Comparison of ENCODE assay signal across 17 cellular contexts in genomic region chr5:148937239-148937638, GRCh38.
DNase-seq lines count a peak whose midpoint lies in the region; ATAC-seq and TF ChIP-seq lines count a peak whose summit lies in the region.
"Had no signal": no experiment of that assay in that cellular context is flagged by ENCODE, and none has a peak within 500 bp of the region (broad histone marks: within the 10 kb centered on the region; RNA-seq: fewer than 3 reads in every experiment).

No MANE protein-coding gene starts in this region.

- no peak overlapping the region for H3K4me2 ChIP-seq in PC-3 (ENCODE audit: low read length)
- H3K4me2 ChIP-seq: SK-N-SH had no signal

- intact Hi-C loops in PC-3 (cut with micrococcal nuclease): no loop called here
- intact Hi-C loops in psoas muscle (cut with DNase I): no loop called here

- TF ChIP-seq EP300 in suprapubic skin (IDR thresholded peaks at IDR 0.05): no peak

- TF ChIP-seq CTCF in PC-3 (conservative IDR thresholded peaks at IDR 0.05; ENCODE audit: low read depth, low read length): no peak
- TF ChIP-seq CTCF in psoas muscle (IDR thresholded peaks at IDR 0.05): no peak
- TF ChIP-seq CTCF in suprapubic skin (IDR thresholded peaks at IDR 0.05): no peak

- H3K27me3 ChIP-seq in PC-3 (ENCODE audit: low read length) (no peaks in the 10 kb centered on the region), psoas muscle (ENCODE audit: insufficient read depth in 3 of 3, low read length in 2 of 3) (no peaks in the 10 kb centered on the region), suprapubic skin (no peaks in the 10 kb centered on the region)

- DNase-seq in ELR (ENCODE audit: low read depth): peak; percentile 52
- peak; percentile 63 for DNase-seq in PC-3
- DNase-seq in psoas muscle: no peak
- DNase-seq in stimulated activated naive CD4-positive, alpha-beta T cell (lab: John Stamatoyannopoulos, UW): no peak
- DNase-seq in suprapubic skin (ENCODE audit: low spot score in 2 of 2): no peak
- DNase-seq: DMS 273 treated with DMSO at 0.1 percent for 48 hours, NCI-H1436, NCI-H2029, NCI-H2171, NCI-H446 treated with DMSO at 0.1 percent for 48 hours, NCI-H748 treated with DMSO at 0.1 percent for 48 hours, Right ventricle myocardium superior had no signal

- WGBS in psoas muscle, 3 donors: 21 to 31% (median 26%) methylated on average over 1 of the region's 1 CpG
- 50% methylated on average over 1 of the region's 1 CpG for WGBS in suprapubic skin

- POLR2A ChIA-PET in PC-3 (lab: Charles Lee; ENCODE audit: unreplicated experiment): no interaction called here

- H3K9me3 ChIP-seq in PC-3 (ENCODE audit: low read length) (peaks cover 10% of the 10 kb centered on the region), psoas muscle (no peaks in the 10 kb centered on the region), suprapubic skin (no peaks in the 10 kb centered on the region)
- H3K9me3 ChIP-seq: HAP-1, SK-N-SH had no signal

- no TSS peak for BruUV-seq in PC-3 (replicated peaks; lab: Mats Ljungman, UMichigan)

- H3K36me3 ChIP-seq in PC-3 (ENCODE audit: low read depth, low read length): peaks cover 4% of the 10 kb centered on the region; the same call in 1 of the 2 replicates
- no peaks in the 10 kb centered on the region for H3K36me3 ChIP-seq in psoas muscle (ENCODE audit: insufficient read depth in 1 of 2, low read depth in 1 of 2)
- H3K36me3 ChIP-seq in suprapubic skin: no peaks in the 10 kb centered on the region
- H3K36me3 ChIP-seq: HAP-1 had no signal

- H3K79me2 ChIP-seq in PC-3 (ENCODE audit: low read length): no peaks in the 10 kb centered on the region

- no peak overlapping the region for H3K27ac ChIP-seq in PC-3 (ENCODE audit: low read length)
- peak overlapping the region; percentile 59 for H3K27ac ChIP-seq in psoas muscle
- H3K27ac ChIP-seq in suprapubic skin: no peak overlapping the region
- H3K27ac ChIP-seq: C4-2B had no signal

- H3K4me3 ChIP-seq in PC-3 (ENCODE audit: low read length): no peak overlapping the region
- no peak overlapping the region for H3K4me3 ChIP-seq in psoas muscle
- H3K4me3 ChIP-seq in suprapubic skin: no peak overlapping the region
- H3K4me3 ChIP-seq: HAP-1 had no signal

- no peaks in the 10 kb centered on the region for H4K20me1 ChIP-seq in PC-3 (ENCODE audit: low read length)

- H3K9ac ChIP-seq in PC-3 (ENCODE audit: low read length): no peak overlapping the region
- H3K9ac ChIP-seq: SK-N-SH had no signal

- H3K4me1 ChIP-seq in PC-3 (ENCODE audit: insufficient read depth, low read length) (peaks cover 23% of the 10 kb centered on the region), psoas muscle (peaks cover 30% of the 10 kb centered on the region), suprapubic skin (peaks cover 9% of the 10 kb centered on the region)
- H3K4me1 ChIP-seq: HAP-1 had no signal

- no peak overlapping the region for H2AFZ ChIP-seq in PC-3 (ENCODE audit: low read length)

- 0 out of 2 replicates have a peak, but pooled peaks cover 4% of the 10 kb centered on the region for H3K9me2 ChIP-seq in PC-3 (replicated peaks; ENCODE audit: low read length)
- H3K9me2 ChIP-seq: SK-N-SH had no signal

- ATAC-seq in PC-3: peak; percentile 8; the same call in 1 of the 2 replicates
- ATAC-seq in esophagus mucosa: peak; percentile 74
- ATAC-seq in psoas muscle: peak; percentile 87 to 93 (median 92)
- ATAC-seq in GM19397 (IDR thresholded peaks at IDR 0.05; ENCODE audit: unreplicated experiment): no peak

- CTCF ChIA-PET in PC-3 (lab: Charles Lee): no interaction called here

- TF ChIP-seq POLR2A in suprapubic skin (IDR thresholded peaks at IDR 0.05): no peak

- H3F3A ChIP-seq in PC-3 (ENCODE audit: low read length, unreplicated experiment): peaks cover 12% of the 10 kb centered on the region

Comparison
In these comparisons a context has a peak if more than half of its experiments do, and no peak if none do; other contexts are left out.
1. DNase-seq: peak in ELR (single experiment) and PC-3 (single experiment); none in psoas muscle (0 of 2), stimulated activated naive CD4-positive, alpha-beta T cell (0 of 6) and suprapubic skin (0 of 2).